Comparison of ENCODE assay signal across 3 cellular contexts in genomic region chr17:78179372-78179771, GRCh38.
A peak's percentile ranks its signal among the peaks of the same experiment; 100 is the strongest.
TF ChIP-seq lines count a peak whose summit lies in the region.

No MANE protein-coding gene starts in this region.

TF ChIP-seq in IMR-90, 13 proteins besides CTCF, POLR2A, EP300 and RAD21:
- TF ChIP-seq, protein P1, sequence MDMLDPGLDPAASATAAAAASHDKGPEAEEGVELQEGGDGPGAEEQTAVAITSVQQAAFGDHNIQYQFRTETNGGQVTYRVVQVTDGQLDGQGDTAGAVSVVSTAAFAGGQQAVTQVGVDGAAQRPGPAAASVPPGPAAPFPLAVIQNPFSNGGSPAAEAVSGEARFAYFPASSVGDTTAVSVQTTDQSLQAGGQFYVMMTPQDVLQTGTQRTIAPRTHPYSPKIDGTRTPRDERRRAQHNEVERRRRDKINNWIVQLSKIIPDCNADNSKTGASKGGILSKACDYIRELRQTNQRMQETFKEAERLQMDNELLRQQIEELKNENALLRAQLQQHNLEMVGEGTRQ (IDR thresholded peaks at IDR 0.05; ENCODE audit: low read depth, low read length), result no peak
- TF ChIP-seq FOS (IDR thresholded peaks at IDR 0.05; ENCODE audit: low read depth, low read length) (peak; percentile 73), CEBPB (IDR thresholded peaks at IDR 0.05; ENCODE audit: low read depth, low read length) (peak; percentile 97)

TF ChIP-seq in GM12878, 131 proteins besides CTCF, POLR2A, EP300 and RAD21:
- no peak for TF ChIP-seq SIN3A (IDR thresholded peaks at IDR 0.05; ENCODE audit: low read depth, low read length)
- TF ChIP-seq CREB1 (IDR thresholded peaks at IDR 0.05; ENCODE audit: low read depth), result no peak
- no peak for TF ChIP-seq SP1 (IDR thresholded peaks at IDR 0.05; ENCODE audit: low read depth, low read length)
- no peak for TF ChIP-seq REST (IDR thresholded peaks at IDR 0.05; ENCODE audit: low read depth, low read length)
- TF ChIP-seq ATF2 (IDR thresholded peaks at IDR 0.05; ENCODE audit: low read length), result no peak
- no peak for TF ChIP-seq HDAC2 (IDR thresholded peaks at IDR 0.05)
- TF ChIP-seq CBFB (IDR thresholded peaks at IDR 0.05; ENCODE audit: low read depth), result no peak
- no peak for TF ChIP-seq NFXL1 (IDR thresholded peaks at IDR 0.05; ENCODE audit: borderline replicate concordance)
- TF ChIP-seq ASH2L (IDR thresholded peaks at IDR 0.05; ENCODE audit: borderline replicate concordance, low read depth), result no peak
- no peak for TF ChIP-seq NR2C1 (IDR thresholded peaks at IDR 0.05)
- TF ChIP-seq SIX5 (IDR thresholded peaks at IDR 0.05; ENCODE audit: low read depth, low read length, severe bottlenecking), result no peak
TF ChIP-seq in GM12878: peak in this region for 0.

TF ChIP-seq in WTC11, 78 proteins besides CTCF, POLR2A, EP300 and RAD21:
- TF ChIP-seq, protein P2, sequence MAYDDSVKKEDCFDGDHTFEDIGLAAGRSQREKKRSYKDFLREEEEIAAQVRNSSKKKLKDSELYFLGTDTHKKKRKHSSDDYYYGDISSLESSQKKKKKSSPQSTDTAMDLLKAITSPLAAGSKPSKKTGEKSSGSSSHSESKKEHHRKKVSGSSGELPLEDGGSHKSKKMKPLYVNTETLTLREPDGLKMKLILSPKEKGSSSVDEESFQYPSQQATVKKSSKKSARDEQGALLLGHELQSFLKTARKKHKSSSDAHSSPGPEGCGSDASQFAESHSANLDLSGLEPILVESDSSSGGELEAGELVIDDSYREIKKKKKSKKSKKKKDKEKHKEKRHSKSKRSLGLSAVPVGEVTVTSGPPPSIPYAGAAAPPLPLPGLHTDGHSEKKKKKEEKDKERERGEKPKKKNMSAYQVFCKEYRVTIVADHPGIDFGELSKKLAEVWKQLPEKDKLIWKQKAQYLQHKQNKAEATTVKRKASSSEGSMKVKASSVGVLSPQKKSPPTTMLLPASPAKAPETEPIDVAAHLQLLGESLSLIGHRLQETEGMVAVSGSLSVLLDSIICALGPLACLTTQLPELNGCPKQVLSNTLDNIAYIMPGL (CRISPR knock-in tag; IDR thresholded peaks at IDR 0.05), result no peak
- TF ChIP-seq IRF2 (CRISPR knock-in tag; IDR thresholded peaks at IDR 0.05; ENCODE audit: borderline replicate concordance, low read depth) (no peak), ZNF396 (CRISPR knock-in tag; IDR thresholded peaks at IDR 0.05; ENCODE audit: borderline replicate concordance) (no peak), ERG (CRISPR knock-in tag; IDR thresholded peaks at IDR 0.05) (no peak), ATF2 (CRISPR knock-in tag; IDR thresholded peaks at IDR 0.05; ENCODE audit: borderline replicate concordance, low read depth) (no peak), PRRX2 (CRISPR knock-in tag; IDR thresholded peaks at IDR 0.05) (no peak), ZNF317 (CRISPR knock-in tag; IDR thresholded peaks at IDR 0.05; ENCODE audit: borderline replicate concordance, low read depth) (no peak), E2F5 (CRISPR knock-in tag; IDR thresholded peaks at IDR 0.05) (no peak), RORB (CRISPR knock-in tag; IDR thresholded peaks at IDR 0.05) (no peak), ZSCAN18 (CRISPR knock-in tag; IDR thresholded peaks at IDR 0.05) (no peak), CREB1 (CRISPR knock-in tag; IDR thresholded peaks at IDR 0.05) (no peak)
- TF ChIP-seq, protein P3, sequence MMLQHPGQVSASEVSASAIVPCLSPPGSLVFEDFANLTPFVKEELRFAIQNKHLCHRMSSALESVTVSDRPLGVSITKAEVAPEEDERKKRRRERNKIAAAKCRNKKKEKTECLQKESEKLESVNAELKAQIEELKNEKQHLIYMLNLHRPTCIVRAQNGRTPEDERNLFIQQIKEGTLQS (CRISPR knock-in tag; conservative IDR thresholded peaks at IDR 0.05), result no peak
- TF ChIP-seq, protein P4, sequence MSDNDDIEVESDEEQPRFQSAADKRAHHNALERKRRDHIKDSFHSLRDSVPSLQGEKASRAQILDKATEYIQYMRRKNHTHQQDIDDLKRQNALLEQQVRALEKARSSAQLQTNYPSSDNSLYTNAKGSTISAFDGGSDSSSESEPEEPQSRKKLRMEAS (CRISPR knock-in tag; IDR thresholded peaks at IDR 0.05), result no peak
